In the genomic region with DNA sequence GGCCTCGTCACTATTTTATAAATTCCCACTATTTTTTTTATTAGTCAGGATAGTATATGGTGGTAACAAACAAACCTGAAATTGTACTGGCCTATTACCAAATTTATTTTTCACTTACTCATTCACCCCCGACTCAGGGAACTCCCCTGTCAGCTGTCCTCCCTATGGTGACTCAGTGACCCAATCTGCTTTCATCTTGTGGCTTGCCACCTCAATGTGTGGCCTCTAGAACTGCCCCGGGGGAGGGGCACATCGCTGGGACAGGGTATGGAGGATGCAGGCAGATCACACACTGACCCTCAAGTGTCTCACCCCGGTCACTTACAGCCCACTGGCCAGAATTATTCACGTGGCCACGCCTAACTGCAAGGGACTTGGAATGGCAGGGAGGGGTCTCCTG, we compare ENCODE assay signal across 10 cellular contexts.
A peak's percentile ranks its signal among the peaks of the same experiment; 100 is the strongest.
DNase-seq lines count a peak whose midpoint lies in the region; TF ChIP-seq lines count a peak whose summit lies in the region.
"Had no signal": no experiment of that assay in that cellular context is flagged by ENCODE, and none has a peak within 500 bp of the region (broad histone marks: within the 10 kb centered on the region; RNA-seq: fewer than 3 reads in every experiment).

No MANE protein-coding gene starts in this region.

- intact Hi-C loops in posterior vena cava (cut with DNase I), result loop anchor here in 1 of 2 donors (10.0 kb wide), 1 partner anchor 136 kb away; the partner anchor contains the start of gene SPRED2

- H3K27me3 Mint-ChIP-seq in chondrocyte (ENCODE audit: low read depth), result no peaks in the 10 kb centered on the region

- DNase-seq in GM10248 (ENCODE audit: extremely low spot score) (peak; percentile 41), chondrocyte (ENCODE audit: low spot score) (no peak), NCI-H1417 (lab: John Stamatoyannopoulos, UW) (no peak), NOMO-1 treated with dmso at 0.1 percent for 144 hours (lab: John Stamatoyannopoulos, UW; ENCODE audit: unreplicated experiment) (no peak), posterior vena cava (ENCODE audit: low spot score) (no peak), RWPE1 (ENCODE audit: low spot score) (no peak)
- peak; percentile 20 for DNase-seq in activated CD4-positive, CD25-positive, alpha-beta regulatory T cell treated with anti-CD3 and anti-CD28 coated beads, Interleukin-2, amount 50 U/mL, for 16 hours (ENCODE audit: low read depth, low spot score)
- peak; percentile 7 to 32 for DNase-seq in stimulated activated CD4-positive, alpha-beta T cell treated with anti-CD3 and anti-CD28 coated beads, Interleukin-1b, Interleukin-23, amount 100 ng/mL, for 4 hours (ENCODE audit: low read depth in 2 of 2)
- DNase-seq: activated B cell treated with CpG ODN at 0.5 μM for 24 hours, NCI-H1694 had no signal

- POLR2A ChIA-PET in GM10248 (lab: Yijun Ruan, JAX) (interaction anchor here (0.8 kb wide), 1 partner anchor 705 kb away, joined by 4 read pairs; no protein-coding TSS in a partner anchor), RWPE1 (lab: Yijun Ruan, JAX; ENCODE audit: low non-redundant PET) (no interaction called here)

- peak overlapping the region; percentile 78 for H3K27ac Mint-ChIP-seq in chondrocyte (ENCODE audit: unreplicated experiment)
- H3K27ac Mint-ChIP-seq: activated B cell treated with CpG ODN at 0.5 μM for 24 hours had no signal

- CTCF ChIA-PET in GM10248 (lab: Yijun Ruan, JAX) (interaction anchor here (1.3 to 1.6 kb wide), 3 partner anchors 17 to 23 kb away, joined by 5 to 6 read pairs (median 5); no protein-coding TSS in a partner anchor), RWPE1 (lab: Yijun Ruan, JAX) (no interaction called here)

- no peak overlapping the region for H3K27ac ChIP-seq in RWPE1

- H3K4me3 Mint-ChIP-seq in chondrocyte (ENCODE audit: unreplicated experiment), result no peak overlapping the region
- H3K4me3 Mint-ChIP-seq: activated B cell treated with CpG ODN at 0.5 μM for 24 hours had no signal

- H3K4me1 Mint-ChIP-seq in chondrocyte (ENCODE audit: low read depth), result peaks cover 47% of the 10 kb centered on the region

- H3K36me3 Mint-ChIP-seq in chondrocyte (ENCODE audit: low read depth), result no peaks in the 10 kb centered on the region

- no peak for TF ChIP-seq CTCF in GM10248 (IDR thresholded peaks at IDR 0.05; ENCODE audit: control extremely low read depth, extremely low read depth, low read depth, missing control alignments)
- no peak for TF ChIP-seq CTCF in chondrocyte (IDR thresholded peaks at IDR 0.05)
- TF ChIP-seq CTCF in RWPE1 (conservative IDR thresholded peaks at IDR 0.05; ENCODE audit: low read depth), result no peak

- H3K9me3 Mint-ChIP-seq in chondrocyte (ENCODE audit: low read depth), result no peaks in the 10 kb centered on the region
- H3K9me3 Mint-ChIP-seq: activated B cell treated with CpG ODN at 0.5 μM for 24 hours had no signal

Comparison
In these comparisons a context has a peak if more than half of its experiments do, and no peak if none do; other contexts are left out.
1. DNase-seq: peak in GM10248 (single experiment), activated CD4-positive, CD25-positive, alpha-beta regulatory T cell treated with anti-CD3 and anti-CD28 coated beads, Interleukin-2, amount 50 U/mL, for 16 hours (single experiment) and stimulated activated CD4-positive, alpha-beta T cell treated with anti-CD3 and anti-CD28 coated beads, Interleukin-1b, Interleukin-23, amount 100 ng/mL, for 4 hours (2 of 2); none in chondrocyte (single experiment), NCI-H1417 (0 of 3), NOMO-1 treated with dmso at 0.1 percent for 144 hours (single experiment), posterior vena cava (single experiment) and RWPE1 (single experiment).